Comparison of ENCODE assay signal across 9 cellular contexts in the genomic region with DNA sequence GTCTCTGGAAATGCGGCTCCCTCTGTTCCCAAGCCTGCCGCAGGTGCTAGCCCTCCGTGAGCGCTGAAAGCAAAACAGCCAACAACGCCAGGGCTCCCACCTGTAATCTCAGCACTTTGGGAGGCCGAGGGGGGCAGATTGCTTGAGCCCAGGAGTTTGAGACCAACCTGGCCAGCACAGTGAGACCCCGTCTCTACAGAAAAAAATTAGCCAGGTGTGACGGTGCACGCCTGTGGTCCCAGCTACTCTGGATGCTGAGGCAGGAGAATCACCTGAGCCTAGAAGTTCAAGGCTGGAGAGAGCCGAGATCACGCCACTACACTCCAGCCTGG. TPM values are rescaled to one million over a fixed set of nuclear protein-coding genes. Genes with fewer than 3 reads are reported as not detected.
DNase-seq lines count a peak whose midpoint lies in the region; ATAC-seq and TF ChIP-seq lines count a peak whose summit lies in the region.
"Had no signal": no experiment of that assay in that cellular context is flagged by ENCODE, and none has a peak within 500 bp of the region (broad histone marks: within the 10 kb centered on the region; RNA-seq: fewer than 3 reads in every experiment).

No MANE protein-coding gene starts in this region.

- peaks cover 86 to 97% (median 93%) of the 10 kb centered on the region in 10 experiments for H3K4me1 ChIP-seq in BLaER1 treated with 17β-estradiol and CSF1 and Interleukin-3, amounts not matched to agents 10 nM and 100 nM
- H3K4me1 ChIP-seq in OCI-LY1 (ENCODE audit: insufficient read depth, low read length, severe bottlenecking): peaks cover 69% of the 10 kb centered on the region

- H3K79me2 ChIP-seq in OCI-LY1 (ENCODE audit: insufficient read depth, low read length): peaks cover 12% of the 10 kb centered on the region; the same call in 1 of the 2 replicates

- H3K27me3 ChIP-seq in BLaER1 treated with 17β-estradiol and CSF1 and Interleukin-3, amounts not matched to agents 10 nM and 100 nM: no peaks in the 10 kb centered on the region
- H3K27me3 ChIP-seq in OCI-LY1 (ENCODE audit: insufficient read depth, low read length): no peaks in the 10 kb centered on the region

- H3K36me3 Mint-ChIP-seq in progenitor cell of endocrine pancreas (ENCODE audit: insufficient read depth): peaks cover 3% of the 10 kb centered on the region

- peak overlapping the region; percentile 99 for H3K27ac Mint-ChIP-seq in progenitor cell of endocrine pancreas

- H3K4me1 Mint-ChIP-seq in progenitor cell of endocrine pancreas (ENCODE audit: low read depth): peaks cover 20% of the 10 kb centered on the region

- peak overlapping the region; percentile 87 to 99 (median 94) for H3K4me2 ChIP-seq in BLaER1 treated with 17β-estradiol and CSF1 and Interleukin-3, amounts not matched to agents 10 nM and 100 nM
- H3K4me2 ChIP-seq in OCI-LY1 (ENCODE audit: low read length): peak overlapping the region; percentile 96

- H4K20me1 ChIP-seq in BLaER1 treated with 17β-estradiol and CSF1 and Interleukin-3, amounts not matched to agents 10 nM and 100 nM: no peaks in the 10 kb centered on the region
- H4K20me1 ChIP-seq in OCI-LY1 (ENCODE audit: insufficient read depth, low read length): no peaks in the 10 kb centered on the region

- H3K27me3 Mint-ChIP-seq in progenitor cell of endocrine pancreas: no peaks in the 10 kb centered on the region

- intact Hi-C loops in lower leg skin (cut with DNase I; ENCODE audit: low total_unique reads): no loop called here

- H3K4me3 Mint-ChIP-seq in progenitor cell of endocrine pancreas (ENCODE audit: low read depth): peak overlapping the region; percentile 62

- DNase-seq in fibroblast of the aortic adventitia (ENCODE audit: low read depth) (no peak), progenitor cell of endocrine pancreas (ENCODE audit: low spot score, unreplicated experiment) (no peak), A172 (ENCODE audit: low spot score) (no peak), Kasumi-1 (lab: John Stamatoyannopoulos, UW) (no peak), lower leg skin (ENCODE audit: low spot score in 2 of 2) (no peak)
- DNase-seq: activated CD4-positive, alpha-beta T cell treated with anti-CD3 and anti-CD28 coated beads for 48 hours had no signal

- H3F3A ChIP-seq in OCI-LY1 (ENCODE audit: insufficient read depth, low read length): peaks cover 6% of the 10 kb centered on the region; the same call in 1 of the 2 replicates

- no peak for ATAC-seq in GM19328 (IDR thresholded peaks at IDR 0.05; ENCODE audit: unreplicated experiment)

- H2AFZ ChIP-seq in OCI-LY1 (ENCODE audit: low read length): no peak overlapping the region

- H3K9me3 Mint-ChIP-seq in progenitor cell of endocrine pancreas (ENCODE audit: low read depth): peaks cover 4% of the 10 kb centered on the region

- no peak for TF ChIP-seq CTCF in OCI-LY1 (IDR thresholded peaks at IDR 0.05; ENCODE audit: low read length)
- no peak for TF ChIP-seq CTCF in fibroblast of the aortic adventitia (IDR thresholded peaks at IDR 0.05; ENCODE audit: insufficient read depth, low read length)
- TF ChIP-seq CTCF in progenitor cell of endocrine pancreas (IDR thresholded peaks at IDR 0.05; ENCODE audit: unreplicated experiment): no peak
- TF ChIP-seq CTCF in lower leg skin (IDR thresholded peaks at IDR 0.05): no peak

- H3K36me3 ChIP-seq in BLaER1 treated with 17β-estradiol and CSF1 and Interleukin-3, amounts not matched to agents 10 nM and 100 nM: no peaks in the 10 kb centered on the region
- peaks cover 18% of the 10 kb centered on the region; the same call in 1 of the 2 replicates for H3K36me3 ChIP-seq in OCI-LY1 (ENCODE audit: insufficient read depth, low read length)

- peak overlapping the region; percentile 80 to 96 (median 88) for H3K9ac ChIP-seq in BLaER1 treated with 17β-estradiol and CSF1 and Interleukin-3, amounts not matched to agents 10 nM and 100 nM
- peak overlapping the region; percentile 100; the same call in 1 of the 2 replicates for H3K9ac ChIP-seq in OCI-LY1 (ENCODE audit: low read length)

- no peak for TF ChIP-seq POLR2A in lower leg skin (IDR thresholded peaks at IDR 0.05)

- WGBS in lower leg skin, 2 donors: 40 to 45% methylated on average over 11 of the region's 11 CpGs

- peak overlapping the region; percentile 90 to 99 (median 95) for H3K27ac ChIP-seq in BLaER1 treated with 17β-estradiol and CSF1 and Interleukin-3, amounts not matched to agents 10 nM and 100 nM
- peak overlapping the region; percentile 100 for H3K27ac ChIP-seq in OCI-LY1 (ENCODE audit: low read depth, low read length, poor library complexity, severe bottlenecking)

- H3K9me3 ChIP-seq in BLaER1 treated with 17β-estradiol and CSF1 and Interleukin-3, amounts not matched to agents 10 nM and 100 nM (replicated peaks in 1 of 11): peaks cover 0 to 6% (median 0%) of the 10 kb centered on the region in 11 experiments; a peak in 1 of 22 replicates
- H3K9me3 ChIP-seq in OCI-LY1 (ENCODE audit: low read length): no peaks in the 10 kb centered on the region

- peak overlapping the region; percentile 43 to 73 (median 58) for H3K4me3 ChIP-seq in BLaER1 treated with 17β-estradiol and CSF1 and Interleukin-3, amounts not matched to agents 10 nM and 100 nM
- H3K4me3 ChIP-seq in OCI-LY1 (ENCODE audit: low read depth, low read length, poor library complexity, severe bottlenecking): peak overlapping the region; percentile 92
- peak overlapping the region; percentile 33 for H3K4me3 ChIP-seq in fibroblast of the aortic adventitia (ENCODE audit: low read depth, low read length)
- no peak overlapping the region for H3K4me3 ChIP-seq in lower leg skin (ENCODE audit: low read depth, poor library complexity, severe bottlenecking)

- no peaks in the 10 kb centered on the region for H3K9me2 ChIP-seq in OCI-LY1 (ENCODE audit: low read depth, low read length)

RNA-seq across cellular contexts. Expression of a gene that starts 41.3 kb away (rescaled TPM):
- total RNA-seq in fibroblast of the aortic adventitia (ENCODE audit: low replicate concordance) (893 and 2,614 TPM in 2 replicates), progenitor cell of endocrine pancreas (1,066 and 1,116 TPM in 2 replicates), lower leg skin (1,000 to 10,000 TPM in 2 of 4 donors, 100 to 1,000 TPM in 2; 811 to 1,206 (median 976) TPM)
- total RNA-seq in A172 (2014; rRNA removed; shearing (Covaris generic)): 1,279 and 1,335 TPM in 2 replicates
